2 cellular contexts compared by ENCODE assay signal in the genomic region with DNA sequence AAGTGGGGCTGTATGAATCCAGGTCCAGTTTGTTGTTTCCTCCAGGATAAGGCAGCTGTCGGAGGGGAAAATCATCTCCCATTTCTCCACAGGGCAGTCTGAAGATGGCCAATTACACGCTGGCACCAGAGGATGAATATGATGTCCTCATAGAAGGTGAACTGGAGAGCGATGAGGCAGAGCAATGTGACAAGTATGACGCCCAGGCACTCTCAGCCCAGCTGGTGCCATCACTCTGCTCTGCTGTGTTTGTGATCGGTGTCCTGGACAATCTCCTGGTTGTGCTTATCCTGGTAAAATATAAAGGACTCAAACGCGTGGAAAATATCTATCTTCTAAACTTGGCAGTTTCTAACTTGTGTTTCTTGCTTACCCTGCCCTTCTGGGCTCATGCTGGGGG.
TF ChIP-seq lines count a peak whose summit lies in the region.

No MANE protein-coding gene starts in this region.

TF ChIP-seq in SK-N-SH, 30 proteins besides CTCF, POLR2A, EP300 and RAD21 (continued from another document):
- TF ChIP-seq, protein P1, sequence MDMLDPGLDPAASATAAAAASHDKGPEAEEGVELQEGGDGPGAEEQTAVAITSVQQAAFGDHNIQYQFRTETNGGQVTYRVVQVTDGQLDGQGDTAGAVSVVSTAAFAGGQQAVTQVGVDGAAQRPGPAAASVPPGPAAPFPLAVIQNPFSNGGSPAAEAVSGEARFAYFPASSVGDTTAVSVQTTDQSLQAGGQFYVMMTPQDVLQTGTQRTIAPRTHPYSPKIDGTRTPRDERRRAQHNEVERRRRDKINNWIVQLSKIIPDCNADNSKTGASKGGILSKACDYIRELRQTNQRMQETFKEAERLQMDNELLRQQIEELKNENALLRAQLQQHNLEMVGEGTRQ (IDR thresholded peaks at IDR 0.05; ENCODE audit: borderline replicate concordance, low read depth, low read length), result no peak
- TF ChIP-seq SIN3A (IDR thresholded peaks at IDR 0.05; ENCODE audit: borderline replicate concordance, low read depth, low read length) (no peak), FOXJ3 (CRISPR knock-in tag; IDR thresholded peaks at IDR 0.05) (no peak), RXRA (IDR thresholded peaks at IDR 0.05; ENCODE audit: borderline replicate concordance, low read depth) (no peak), MXI1 (IDR thresholded peaks at IDR 0.05; ENCODE audit: low read depth, low read length) (no peak), CHD2 (IDR thresholded peaks at IDR 0.05; ENCODE audit: low read length, partially characterized antibody) (no peak), TCF12 (IDR thresholded peaks at IDR 0.05) (no peak), NRF1 (IDR thresholded peaks at IDR 0.05; ENCODE audit: low read depth, low read length) (no peak), POLR2AphosphoS5 (IDR thresholded peaks at IDR 0.05; ENCODE audit: low read depth, low read length) (no peak), GABPA (IDR thresholded peaks at IDR 0.05; ENCODE audit: low read depth) (no peak), ELF1 (IDR thresholded peaks at IDR 0.05) (no peak)
TF ChIP-seq in SK-N-SH: peak in this region for 0.

TF ChIP-seq in SK-N-SH treated with all-trans-retinoic acid at 6 μM for 48 hours, 23 proteins besides CTCF, POLR2A, EP300 and RAD21 (continued from another document):
- no peak for TF ChIP-seq OSR1 (CRISPR knock-in tag; IDR thresholded peaks at IDR 0.05)
- no peak for TF ChIP-seq PPARA (CRISPR knock-in tag; IDR thresholded peaks at IDR 0.05; ENCODE audit: borderline replicate concordance)
- TF ChIP-seq TCF4 (CRISPR knock-in tag; IDR thresholded peaks at IDR 0.05; ENCODE audit: borderline replicate concordance), result no peak
- TF ChIP-seq, protein P2, sequence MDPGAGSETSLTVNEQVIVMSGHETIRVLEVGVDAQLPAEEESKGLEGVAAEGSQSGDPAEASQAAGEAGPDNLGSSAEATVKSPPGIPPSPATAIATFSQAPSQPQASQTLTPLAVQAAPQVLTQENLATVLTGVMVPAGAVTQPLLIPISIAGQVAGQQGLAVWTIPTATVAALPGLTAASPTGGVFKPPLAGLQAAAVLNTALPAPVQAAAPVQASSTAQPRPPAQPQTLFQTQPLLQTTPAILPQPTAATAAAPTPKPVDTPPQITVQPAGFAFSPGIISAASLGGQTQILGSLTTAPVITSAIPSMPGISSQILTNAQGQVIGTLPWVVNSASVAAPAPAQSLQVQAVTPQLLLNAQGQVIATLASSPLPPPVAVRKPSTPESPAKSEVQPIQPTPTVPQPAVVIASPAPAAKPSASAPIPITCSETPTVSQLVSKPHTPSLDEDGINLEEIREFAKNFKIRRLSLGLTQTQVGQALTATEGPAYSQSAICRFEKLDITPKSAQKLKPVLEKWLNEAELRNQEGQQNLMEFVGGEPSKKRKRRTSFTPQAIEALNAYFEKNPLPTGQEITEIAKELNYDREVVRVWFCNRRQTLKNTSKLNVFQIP (CRISPR knock-in tag; IDR thresholded peaks at IDR 0.05; ENCODE audit: borderline replicate concordance, low read depth), result no peak
- no peak for TF ChIP-seq ZNF565 (CRISPR knock-in tag; conservative IDR thresholded peaks at IDR 0.05; ENCODE audit: low read depth)
- TF ChIP-seq BACH2 (CRISPR knock-in tag; IDR thresholded peaks at IDR 0.05; ENCODE audit: borderline replicate concordance), result no peak
- no peak for TF ChIP-seq ISL1 (CRISPR knock-in tag; IDR thresholded peaks at IDR 0.05)
- TF ChIP-seq RARB (CRISPR knock-in tag; IDR thresholded peaks at IDR 0.05), result no peak
- TF ChIP-seq ZNF70 (CRISPR knock-in tag; IDR thresholded peaks at IDR 0.05), result no peak
- TF ChIP-seq GLIS3 (CRISPR knock-in tag; IDR thresholded peaks at IDR 0.05), result no peak
- TF ChIP-seq SNAI2 (CRISPR knock-in tag; IDR thresholded peaks at IDR 0.05), result no peak
- TF ChIP-seq ARNTL (CRISPR knock-in tag; IDR thresholded peaks at IDR 0.05; ENCODE audit: borderline replicate concordance, low read depth), result no peak
- TF ChIP-seq CSDC2 (CRISPR knock-in tag; IDR thresholded peaks at IDR 0.05), result no peak
- TF ChIP-seq ZFP30 (CRISPR knock-in tag; IDR thresholded peaks at IDR 0.05), result no peak
- TF ChIP-seq, protein P3, sequence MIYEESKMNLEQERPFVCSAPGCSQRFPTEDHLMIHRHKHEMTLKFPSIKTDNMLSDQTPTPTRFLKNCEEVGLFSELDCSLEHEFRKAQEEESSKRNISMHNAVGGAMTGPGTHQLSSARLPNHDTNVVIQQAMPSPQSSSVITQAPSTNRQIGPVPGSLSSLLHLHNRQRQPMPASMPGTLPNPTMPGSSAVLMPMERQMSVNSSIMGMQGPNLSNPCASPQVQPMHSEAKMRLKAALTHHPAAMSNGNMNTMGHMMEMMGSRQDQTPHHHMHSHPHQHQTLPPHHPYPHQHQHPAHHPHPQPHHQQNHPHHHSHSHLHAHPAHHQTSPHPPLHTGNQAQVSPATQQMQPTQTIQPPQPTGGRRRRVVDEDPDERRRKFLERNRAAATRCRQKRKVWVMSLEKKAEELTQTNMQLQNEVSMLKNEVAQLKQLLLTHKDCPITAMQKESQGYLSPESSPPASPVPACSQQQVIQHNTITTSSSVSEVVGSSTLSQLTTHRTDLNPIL (CRISPR knock-in tag; IDR thresholded peaks at IDR 0.05; ENCODE audit: low read depth), result no peak
- no peak for TF ChIP-seq ZFP3 (CRISPR knock-in tag; IDR thresholded peaks at IDR 0.05)
- TF ChIP-seq ESRRG (CRISPR knock-in tag; IDR thresholded peaks at IDR 0.05), result no peak
